Comparison of ENCODE assay signal across 21 cellular contexts in the genomic region with DNA sequence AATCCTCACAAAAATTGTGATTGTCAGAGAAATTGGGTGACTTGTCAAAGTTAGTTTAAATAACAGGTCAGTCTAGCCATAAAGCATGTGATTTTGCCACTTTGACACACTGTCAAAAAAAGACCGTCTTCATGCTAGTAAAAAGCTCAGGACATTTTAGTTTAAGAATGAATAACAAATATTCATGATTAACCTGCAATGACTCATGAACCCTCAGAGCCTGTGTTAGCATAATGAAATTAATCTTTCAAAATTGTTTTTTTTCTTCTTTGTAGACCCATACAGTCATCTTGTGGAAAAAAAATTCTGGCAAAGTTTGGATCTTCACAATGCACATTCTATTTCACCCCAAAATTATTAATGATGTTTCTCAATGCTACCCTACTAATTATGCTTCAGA.
"Had no signal": no experiment of that assay in that cellular context is flagged by ENCODE, and none has a peak within 500 bp of the region (broad histone marks: within the 10 kb centered on the region; RNA-seq: fewer than 3 reads in every experiment).

No MANE protein-coding gene starts in this region.

- H3K36me3 ChIP-seq: Peyer's patch, SJSA1 had no signal

- H3K4me3 ChIP-seq: Peyer's patch, SJSA1, SK-N-MC had no signal

- DNase-seq: KBM-7, MV-4-11, NCI-H1048, NCI-H1105, NCI-H1417, NCI-H1436 treated with DMSO at 0.1 percent for 48 hours, NCI-H1694, NCI-H187 treated with DMSO at 0.1 percent for 48 hours, NCI-H2029 treated with DMSO at 0.1 percent for 48 hours, NCI-H2107, NCI-H2227 treated with DMSO at 0.1 percent for 48 hours, NCI-H524, NCI-H526 treated with DMSO at 0.1 percent for 48 hours, NCI-H748 treated with DMSO at 0.1 percent for 48 hours, Peyer's patch, Right ventricle myocardium superior, SIG-M5 had no signal

- H3K27ac ChIP-seq: HL-60, Peyer's patch, SJSA1, SK-N-MC had no signal

- H3K4me1 ChIP-seq: Peyer's patch, SJSA1 had no signal

- FAIRE-seq: HTR-8/SVneo had no signal

- H3K9me3 ChIP-seq: SJSA1 had no signal

- H3K27me3 ChIP-seq: Peyer's patch, SJSA1 had no signal
